ENCODE assay signal across 1 cellular context in the genomic region with DNA sequence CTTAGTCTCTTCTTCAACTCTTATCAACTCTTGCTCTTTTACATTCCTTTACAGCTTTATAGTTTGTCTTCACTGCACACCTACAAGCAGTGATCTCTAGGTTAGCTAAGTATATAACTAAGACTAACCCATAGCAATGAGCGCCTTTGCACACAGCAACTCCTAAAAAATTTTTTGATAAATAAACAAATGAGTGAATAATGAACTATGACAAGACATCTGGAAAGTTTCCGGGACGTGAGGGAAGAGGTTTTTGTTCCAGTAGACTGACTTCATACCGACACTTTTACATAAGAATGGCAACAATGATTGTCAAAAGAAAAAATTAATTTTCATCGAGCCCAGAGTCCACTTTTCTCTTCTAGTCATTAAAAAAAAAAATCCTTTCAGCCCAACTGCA.
TF ChIP-seq lines count a peak whose summit lies in the region.

No MANE protein-coding gene starts in this region.

TF ChIP-seq in K562, 482 proteins besides CTCF, POLR2A, EP300 and RAD21 (continued from another document):
- TF ChIP-seq PATZ1 (CRISPR knock-in tag; IDR thresholded peaks at IDR 0.05; ENCODE audit: borderline replicate concordance) (no peak), ZNF280B (CRISPR knock-in tag; IDR thresholded peaks at IDR 0.05) (no peak), PTRF (tag; IDR thresholded peaks at IDR 0.05) (no peak), TAF7 (tag; IDR thresholded peaks at IDR 0.05) (no peak), ZNF57 (CRISPR knock-in tag; IDR thresholded peaks at IDR 0.05) (no peak), JUNB (CRISPR knock-in tag; conservative IDR thresholded peaks at IDR 0.05) (no peak), ZNF347 (CRISPR knock-in tag; IDR thresholded peaks at IDR 0.05; ENCODE audit: low read depth) (no peak), ZNF212 (CRISPR knock-in tag; IDR thresholded peaks at IDR 0.05) (no peak)
